ENCODE assay signal across 33 cellular contexts in the genomic region with DNA sequence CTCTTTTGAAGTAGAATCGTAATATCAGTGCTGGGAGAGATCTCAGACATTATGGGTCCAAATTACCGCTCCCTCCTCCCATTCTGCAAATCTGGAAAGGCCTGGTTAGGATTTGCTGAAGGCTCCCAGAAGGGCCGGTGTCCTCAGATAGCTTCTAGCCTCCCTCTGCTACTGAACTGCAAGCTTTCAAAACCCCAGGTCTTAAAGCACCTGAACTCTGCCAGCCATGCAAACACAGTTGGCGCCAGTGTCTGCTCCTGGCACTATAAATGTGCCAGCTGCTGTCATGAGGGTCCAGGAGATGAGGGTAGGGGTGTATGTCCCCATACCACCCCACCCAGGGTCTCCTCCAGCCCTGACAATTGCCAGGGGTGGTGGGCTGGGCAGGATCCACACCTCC. TPM values are rescaled to one million over a fixed set of nuclear protein-coding genes. Genes with fewer than 3 reads are reported as not detected.
"Had no signal": no experiment of that assay in that cellular context is flagged by ENCODE, and none has a peak within 500 bp of the region (broad histone marks: within the 10 kb centered on the region; RNA-seq: fewer than 3 reads in every experiment).

No MANE protein-coding gene starts in this region.

- H3K27me3 Mint-ChIP-seq: activated B cell treated with CpG ODN at 0.5 μM for 24 hours; activated CD4-positive, alpha-beta memory T cell treated with anti-CD3 and anti-CD28 coated beads, Interleukin-2, amount 10 ng/mL, durations not matched to agents 7 days and 5 days; activated CD8-positive, alpha-beta memory T cell treated with anti-CD3 and anti-CD28 coated beads, Interleukin-2, amount 10 ng/mL, durations not matched to agents 7 days and 5 days; activated T-helper 17 cell treated with anti-CD3 and anti-CD28 coated beads, Interleukin-2, amount 50 U/mL, for 72 hours had no signal

- H3K36me3 ChIP-seq: adrenal gland, breast epithelium had no signal

- H3K4me3 Mint-ChIP-seq: activated B cell treated with CpG ODN at 0.5 μM for 24 hours; activated CD4-positive, alpha-beta memory T cell treated with anti-CD3 and anti-CD28 coated beads, Interleukin-2, amount 10 ng/mL, durations not matched to agents 7 days and 5 days; activated CD8-positive, alpha-beta memory T cell treated with anti-CD3 and anti-CD28 coated beads, Interleukin-2, amount 10 ng/mL, durations not matched to agents 7 days and 5 days; activated T-cell treated with anti-CD3 and anti-CD28 coated beads, Interleukin-2, amount 50 U/mL, for 72 hours; activated T-helper 17 cell treated with anti-CD3 and anti-CD28 coated beads, Interleukin-2, amount 50 U/mL, for 72 hours had no signal

- H3K4me3 ChIP-seq: adrenal gland, body of pancreas, breast epithelium, PC-9 had no signal

- H3K9me3 Mint-ChIP-seq: activated B cell treated with CpG ODN at 0.5 μM for 24 hours; activated CD4-positive, alpha-beta memory T cell treated with anti-CD3 and anti-CD28 coated beads, Interleukin-2, amount 10 ng/mL, durations not matched to agents 7 days and 5 days; activated naive CD4-positive, alpha-beta T cell treated with anti-CD3 and anti-CD28 coated beads, Interleukin-2, amount 50 U/mL, for 72 hours; activated T-cell treated with anti-CD3 and anti-CD28 coated beads, Interleukin-2, amount 50 U/mL, for 72 hours; activated T-helper 17 cell treated with anti-CD3 and anti-CD28 coated beads, Interleukin-2, amount 50 U/mL, for 72 hours had no signal

- H3K4me1 ChIP-seq: adrenal gland, breast epithelium had no signal

- H3K4me1 Mint-ChIP-seq: activated B cell treated with CpG ODN at 0.5 μM for 24 hours; activated CD4-positive, alpha-beta memory T cell treated with anti-CD3 and anti-CD28 coated beads, Interleukin-2, amount 10 ng/mL, durations not matched to agents 7 days and 5 days; activated CD8-positive, alpha-beta memory T cell treated with anti-CD3 and anti-CD28 coated beads, Interleukin-2, amount 10 ng/mL, durations not matched to agents 7 days and 5 days had no signal

- H3K27ac ChIP-seq: adrenal gland, body of pancreas, breast epithelium, KMS-11, PC-9, VCaP had no signal

- H3K27me3 ChIP-seq: adrenal gland, body of pancreas, breast epithelium had no signal

- H3K9me3 ChIP-seq: adrenal gland, body of pancreas, breast epithelium had no signal

- H3K36me3 Mint-ChIP-seq: activated CD8-positive, alpha-beta memory T cell treated with anti-CD3 and anti-CD28 coated beads, Interleukin-2, amount 10 ng/mL, durations not matched to agents 7 days and 5 days; activated naive CD4-positive, alpha-beta T cell treated with anti-CD3 and anti-CD28 coated beads, Interleukin-2, amount 50 U/mL, for 72 hours had no signal

- H3K9ac ChIP-seq: KMS-11 had no signal

- DNase-seq: activated B cell treated with CpG ODN at 0.5 μM for 24 hours; activated CD4-positive, alpha-beta memory T cell treated with anti-CD3 and anti-CD28 coated beads, Interleukin-2, amount 10 ng/mL, durations not matched to agents 7 days and 5 days; activated CD4-positive, alpha-beta T cell treated with anti-CD3 and anti-CD28 coated beads for 1 hour; activated CD4-positive, alpha-beta T cell treated with anti-CD3 and anti-CD28 coated beads for 48 hours; activated CD8-positive, alpha-beta memory T cell treated with anti-CD3 and anti-CD28 coated beads for 24 hours; activated CD8-positive, alpha-beta memory T cell treated with anti-CD3 and anti-CD28 coated beads, Interleukin-2, amount 10 ng/mL, durations not matched to agents 7 days and 5 days; activated CD8-positive, alpha-beta memory T cell treated with anti-CD3 and anti-CD28 coated beads, Interleukin-2, amount 50 U/mL, for 48 hours; activated effector memory CD4-positive, alpha-beta T cell treated with anti-CD3 and anti-CD28 coated beads, Interleukin-2, amount 50 U/mL, for 16 hours; activated naive CD4-positive, alpha-beta T cell treated with Interleukin-2 at 50 U/mL for 16 hours; activated T-cell treated with anti-CD3 and anti-CD28 coated beads, Interleukin-2, amount 50 U/mL, for 72 hours; adrenal gland; body of pancreas; MM.1S; NCI-H1092; NCI-H1436 treated with DMSO at 0.1 percent for 48 hours; NCI-H187 treated with DMSO at 0.1 percent for 48 hours; NCI-H2081; NCI-H226; NCI-H446 treated with DMSO at 0.1 percent for 48 hours; NCI-H524 treated with DMSO at 0.1 percent for 48 hours; PC-9; Right ventricle myocardium superior; SW 1271; T-helper 1 cell; T-helper 2 cell; T-helper 9 cell had no signal

- H3K27ac Mint-ChIP-seq: activated B cell treated with CpG ODN at 0.5 μM for 24 hours; activated CD4-positive, alpha-beta memory T cell treated with anti-CD3 and anti-CD28 coated beads, Interleukin-2, amount 10 ng/mL, durations not matched to agents 7 days and 5 days; activated CD8-positive, alpha-beta memory T cell treated with anti-CD3 and anti-CD28 coated beads, Interleukin-2, amount 10 ng/mL, durations not matched to agents 7 days and 5 days; activated naive CD4-positive, alpha-beta T cell treated with anti-CD3 and anti-CD28 coated beads, Interleukin-2, amount 50 U/mL, for 72 hours; activated T-cell treated with anti-CD3 and anti-CD28 coated beads, Interleukin-2, amount 50 U/mL, for 72 hours; activated T-helper 17 cell treated with anti-CD3 and anti-CD28 coated beads, Interleukin-2, amount 50 U/mL, for 72 hours had no signal

RNA-seq across cellular contexts. Expression of gene SLC5A10, which starts 24.2 kb away (rescaled TPM):
- total RNA-seq: activated B cell treated with CpG ODN at 0.5 μM for 24 hours; activated CD4-positive, alpha-beta memory T cell treated with anti-CD3 and anti-CD28 coated beads, Interleukin-2, amount 10 ng/mL, durations not matched to agents 7 days and 5 days; activated CD8-positive, alpha-beta memory T cell treated with anti-CD3 and anti-CD28 coated beads, Interleukin-2, amount 10 ng/mL, durations not matched to agents 7 days and 5 days; activated naive CD4-positive, alpha-beta T cell treated with anti-CD3 and anti-CD28 coated beads, Interleukin-2, amount 50 U/mL, for 72 hours; activated T-cell treated with anti-CD3 and anti-CD28 coated beads, Interleukin-2, amount 50 U/mL, for 72 hours; activated T-helper 17 cell treated with anti-CD3 and anti-CD28 coated beads, Interleukin-2, amount 50 U/mL, for 72 hours; body of pancreas; LHCN-M2; OCI-LY7; Right ventricle myocardium superior had no signal
